Comparison of ENCODE assay signal across 16 cellular contexts in the genomic region with DNA sequence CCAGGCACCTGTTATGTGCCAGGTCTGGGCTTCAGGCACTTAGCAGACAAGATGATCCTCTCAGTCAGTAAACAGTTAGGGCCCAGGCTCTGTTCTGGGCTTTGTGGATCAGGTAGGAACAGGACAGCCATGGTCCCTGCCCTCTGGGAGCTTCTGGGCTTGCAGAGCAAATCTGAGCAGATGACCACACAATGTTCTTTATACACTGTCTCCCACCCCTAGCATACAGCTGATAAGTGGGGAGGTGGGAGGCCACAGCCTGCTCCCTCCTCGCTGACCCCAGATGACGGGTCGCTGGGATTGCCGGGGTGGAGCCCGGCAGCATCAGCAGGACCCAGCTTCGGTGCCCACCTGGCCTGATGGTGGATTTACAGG. TPM values are rescaled to one million over a fixed set of nuclear protein-coding genes. Genes with fewer than 3 reads are reported as not detected.
DNase-seq lines count a peak whose midpoint lies in the region; ATAC-seq, FAIRE-seq and TF ChIP-seq lines count a peak whose summit lies in the region.
"Had no signal": no experiment of that assay in that cellular context is flagged by ENCODE, and none has a peak within 500 bp of the region (broad histone marks: within the 10 kb centered on the region; RNA-seq: fewer than 3 reads in every experiment).

No MANE protein-coding gene starts in this region.

- H3K9me1 ChIP-seq in IMR-90 (ENCODE audit: insufficient read depth, low read length), result peaks cover 13% of the 10 kb centered on the region

- H2BK120ac ChIP-seq in IMR-90 (ENCODE audit: low read depth, low read length), result peak overlapping the region; percentile 91
- H2BK120ac ChIP-seq in mesenchymal stem cell (ENCODE audit: low read depth, low read length), result peak overlapping the region; percentile 50

- H3K79me1 ChIP-seq in IMR-90 (ENCODE audit: low read depth in 1 of 2, low read length in 2 of 2) (no peaks in the 10 kb centered on the region), mesenchymal stem cell (replicated peaks; ENCODE audit: low read length, poor library complexity, severe bottlenecking) (no peaks in the 10 kb centered on the region)

- TF ChIP-seq RAD21 in IMR-90 (IDR thresholded peaks at IDR 0.05; ENCODE audit: low read length), result no peak

- H3K14ac ChIP-seq in IMR-90 (replicated peaks; ENCODE audit: low read depth, low read length) (peak overlapping the region; percentile 58), mesenchymal stem cell (ENCODE audit: low read length in 2 of 2) (no peak overlapping the region)

- POLR2A ChIA-PET in IMR-90 (lab: Charles Lee; ENCODE audit: unreplicated experiment), result no interaction called here

- in situ Hi-C loops in IMR-90 (cut with MboI; ENCODE audit: low sequenced_read_pairs), result no loop called here

- peak overlapping the region; percentile 82 for H3K4ac ChIP-seq in IMR-90 (ENCODE audit: low read depth, low read length)
- peak overlapping the region in 1 of 2 experiments; percentile 41 for H3K4ac ChIP-seq in mesenchymal stem cell (ENCODE audit: low read depth in 1 of 2, low read length in 2 of 2)

- H2BK20ac ChIP-seq in IMR-90 (ENCODE audit: low read depth, low read length), result peak overlapping the region; percentile 85

- H2BK5ac ChIP-seq in IMR-90 (ENCODE audit: low read depth, low read length, poor library complexity, severe bottlenecking) (peak overlapping the region; percentile 48), mesenchymal stem cell (ENCODE audit: low read depth, low read length, poor library complexity, severe bottlenecking) (no peak overlapping the region)

- TF ChIP-seq CTCF in IMR-90 (conservative IDR thresholded peaks at IDR 0.05; ENCODE audit: low read depth, low read length) (no peak), bronchial epithelial cell (IDR thresholded peaks at IDR 0.05; ENCODE audit: insufficient read depth, low read length, severe bottlenecking) (no peak), testis (IDR thresholded peaks at IDR 0.05) (no peak), foreskin fibroblast (IDR thresholded peaks at IDR 0.05; ENCODE audit: low read depth, low read length) (no peak)

- no peak overlapping the region for H3K56ac ChIP-seq in IMR-90 (ENCODE audit: extremely low read depth, insufficient read depth, low read length)

- H3K27ac ChIP-seq in IMR-90 (ENCODE audit: insufficient read depth, low read length), result no peak overlapping the region
- H3K27ac ChIP-seq in mesenchymal stem cell (ENCODE audit: low read length, poor library complexity, severe bottlenecking), result no peak overlapping the region
- H3K27ac ChIP-seq in testis, result no peak overlapping the region
- no peak overlapping the region for H3K27ac ChIP-seq in caudate nucleus (ENCODE audit: low read depth, low read length)
- H3K27ac ChIP-seq: prostate gland, vagina had no signal

- H4K8ac ChIP-seq in IMR-90 (ENCODE audit: low read depth in 2 of 2, low read length in 2 of 2) (peak overlapping the region in 1 of 2 experiments; percentile 10; a peak in 1 of 4 replicates), mesenchymal stem cell (ENCODE audit: low read length) (peak overlapping the region; percentile 52)

- DNase-seq in IMR-90 (no peak), bronchial epithelial cell (ENCODE audit: low read depth) (no peak), mesenchymal stem cell (no peak), testis (peak; percentile 6), caudate nucleus (lab: John Stamatoyannopoulos, UW) (no peak), foreskin fibroblast (no peak), NCI-H2171 treated with DMSO at 0.1 percent for 48 hours (lab: John Stamatoyannopoulos, UW) (no peak)
- DNase-seq: DMS53, MM.1S, NCI-H2081 treated with DMSO at 0.1 percent for 48 hours, NCI-H774 had no signal

- dilution Hi-C loops in IMR-90 (cut with HindIII; ENCODE audit: low sequenced_read_pairs, unreplicated experiment), result no loop called here

- BruUV-seq in IMR-90 (replicated peaks; lab: Mats Ljungman, UMichigan), result no TSS peak

- peak overlapping the region; percentile 7 for H2AK9ac ChIP-seq in IMR-90 (replicated peaks; ENCODE audit: low read depth, low read length, poor library complexity)

- no peaks in the 10 kb centered on the region for H3K36me3 ChIP-seq in IMR-90 (ENCODE audit: control insufficient read depth, insufficient read depth, low read length)
- H3K36me3 ChIP-seq in bronchial epithelial cell (ENCODE audit: control insufficient read depth, insufficient read depth, low read length), result no peaks in the 10 kb centered on the region
- H3K36me3 ChIP-seq in mesenchymal stem cell (ENCODE audit: control insufficient read depth in 1 of 2, insufficient read depth in 2 of 2, low read depth in 1 of 2, low read length in 2 of 2), result no peaks in the 10 kb centered on the region
- H3K36me3 ChIP-seq in testis (ENCODE audit: low read depth, missing control alignments), result no peaks in the 10 kb centered on the region
- H3K36me3 ChIP-seq: prostate gland, vagina had no signal

- CTCF ChIA-PET in IMR-90 (lab: Yijun Ruan, JAX), result interaction anchor here (1.0 to 2.5 kb wide), 2 partner anchors 12 to 52 kb away, joined by 3 to 15 read pairs; no protein-coding TSS in a partner anchor

- H4K5ac ChIP-seq in IMR-90 (ENCODE audit: low read depth, low read length), result no peak overlapping the region

- no peaks in the 10 kb centered on the region for H4K20me1 ChIP-seq in IMR-90 (ENCODE audit: insufficient read depth, low read length)

- H3K9ac ChIP-seq in IMR-90 (ENCODE audit: low read depth, low read length) (no peak overlapping the region), mesenchymal stem cell (ENCODE audit: low read length) (no peak overlapping the region)

- H4K91ac ChIP-seq in IMR-90 (ENCODE audit: insufficient read depth, low read depth, low read length) (peak overlapping the region; percentile 62; the same call in 1 of the 2 replicates), mesenchymal stem cell (ENCODE audit: low read length) (peak overlapping the region; percentile 54)

- ATAC-seq in IMR-90 (ENCODE audit: low read depth), result no peak

- no CpG with 5 or more reads among the region's 6 CpGs for WGBS in IMR-90 (ENCODE audit: extremely low coverage in 2 of 2, insufficient read length in 1 of 2), 2 experiments
- WGBS in mesenchymal stem cell, result 94% methylated on average over 4 of the region's 6 CpGs
- 73 to 84% methylated on average over 6 of the region's 6 CpGs for WGBS in testis, 2 donors

- TF ChIP-seq POLR2A in IMR-90 (IDR thresholded peaks at IDR 0.05; ENCODE audit: low read depth, low read length) (no peak), testis (IDR thresholded peaks at IDR 0.05) (no peak)

- H3K4me2 ChIP-seq in IMR-90 (ENCODE audit: low read depth, low read length) (no peak overlapping the region), mesenchymal stem cell (ENCODE audit: low read length, poor library complexity, severe bottlenecking) (no peak overlapping the region)

- H2BK12ac ChIP-seq in mesenchymal stem cell (ENCODE audit: low read length in 2 of 2), result peak overlapping the region; percentile 24 to 67

- H3K4me1 ChIP-seq in IMR-90 (ENCODE audit: control insufficient read depth, insufficient read depth, low read length) (peaks cover 6% of the 10 kb centered on the region), mesenchymal stem cell (ENCODE audit: control insufficient read depth, insufficient read depth, low read depth, low read length) (peaks cover 6% of the 10 kb centered on the region), testis (no peaks in the 10 kb centered on the region)
- H3K4me1 ChIP-seq: prostate gland, vagina had no signal

- H2AK5ac ChIP-seq in IMR-90 (ENCODE audit: low read depth, low read length) (peak overlapping the region; percentile 36), mesenchymal stem cell (ENCODE audit: low read length, severe bottlenecking) (no peak overlapping the region)

- intact Hi-C loops in IMR-90 (cut with micrococcal nuclease) (no loop called here), testis (cut with DNase I; ENCODE audit: low total_unique reads) (no loop called here)

- H2AFZ ChIP-seq in IMR-90 (replicated peaks; ENCODE audit: low read length, poor library complexity) (peak overlapping the region; percentile 86), mesenchymal stem cell (ENCODE audit: low read depth, low read length) (no peak overlapping the region)

- H3K27me3 ChIP-seq in IMR-90 (ENCODE audit: control insufficient read depth, insufficient read depth, low read length) (no peaks in the 10 kb centered on the region), bronchial epithelial cell (ENCODE audit: control insufficient read depth, insufficient read depth, low read length) (no peaks in the 10 kb centered on the region), mesenchymal stem cell (ENCODE audit: control insufficient read depth in 1 of 2, insufficient read depth in 1 of 2, low read length in 2 of 2) (no peaks in the 10 kb centered on the region), testis (no peaks in the 10 kb centered on the region)
- H3K27me3 ChIP-seq: vagina had no signal

- H3K9me3 ChIP-seq in IMR-90 (ENCODE audit: control insufficient read depth, insufficient read depth, low read length) (no peaks in the 10 kb centered on the region), mesenchymal stem cell (ENCODE audit: control insufficient read depth, low read length) (no peaks in the 10 kb centered on the region), testis (no peaks in the 10 kb centered on the region)
- H3K9me3 ChIP-seq: prostate gland, vagina had no signal

- H3K23ac ChIP-seq in IMR-90 (ENCODE audit: low read depth, low read length) (no peak overlapping the region), mesenchymal stem cell (ENCODE audit: low read length in 2 of 2) (no peak overlapping the region)

- FAIRE-seq in bronchial epithelial cell (lab: Jason Lieb, UNC), result peak; percentile 66
- FAIRE-seq: endometrium, HepG2, keratinocyte had no signal

- H3K4me3 ChIP-seq in IMR-90 (ENCODE audit: insufficient read depth, low read depth, low read length), result no peak overlapping the region
- no peak overlapping the region for H3K4me3 ChIP-seq in bronchial epithelial cell (ENCODE audit: low read depth, low read length)
- H3K4me3 ChIP-seq in mesenchymal stem cell (ENCODE audit: insufficient read depth in 1 of 2, low read depth in 1 of 2, low read length in 2 of 2), result no peak overlapping the region
- H3K4me3 ChIP-seq in testis, result no peak overlapping the region
- H3K4me3 ChIP-seq in foreskin fibroblast (ENCODE audit: low read depth in 1 of 2, low read length in 2 of 2), result no peak overlapping the region
- H3K4me3 ChIP-seq: prostate gland, vagina had no signal

- H2BK15ac ChIP-seq in IMR-90 (ENCODE audit: low read depth, low read length) (peak overlapping the region; percentile 23; the same call in 1 of the 3 replicates), mesenchymal stem cell (ENCODE audit: low read depth, poor library complexity, severe bottlenecking) (peak overlapping the region; percentile 26)

- H3K18ac ChIP-seq in IMR-90 (ENCODE audit: low read depth, low read length) (peak overlapping the region; percentile 9; the same call in 1 of the 2 replicates), mesenchymal stem cell (ENCODE audit: low read depth in 1 of 2, low read length in 2 of 2) (peak overlapping the region; percentile 16 to 41)

RNA-seq across cellular contexts. Expression of a gene that starts 53.1 kb away (rescaled TPM):
- total RNA-seq in IMR-90 (2012; rRNA removed), result 2.2 and 2.5 TPM in 2 replicates
- polyA plus RNA-seq in IMR-90 (2012; rRNA removed), result 11.1 and 11.6 TPM in 2 replicates
- polyA plus RNA-seq in IMR-90 (2012; cell fraction: cytosol; rRNA removed), result 8.9 and 13.9 TPM in 2 replicates
- polyA plus RNA-seq in IMR-90 (2012; cell fraction: nucleus; rRNA removed; ENCODE audit: low replicate concordance), result 10.8 and 19.9 TPM in 2 replicates
- 2.9 and 3.5 TPM in 2 replicates for total RNA-seq in bronchial epithelial cell
- polyA plus RNA-seq in mesenchymal stem cell (2013, experiment 1 of 2), result 19.4 TPM
- polyA plus RNA-seq in mesenchymal stem cell (2013, experiment 2 of 2), result 19.3 TPM
- 10 to 100 TPM; 49.8 to 56.2 TPM for total RNA-seq in testis
- 25.9 TPM for polyA plus RNA-seq in testis (ENCODE audit: insufficient read depth, low read depth, low replicate concordance)

Comparison
In these comparisons a context has a peak if more than half of its experiments do, and no peak if none do; other contexts are left out.
1. RNA of a gene that starts 53.1 kb away (total RNA-seq): 49.8 to 56.2 TPM in testis; 2.9 to 3.5 TPM in bronchial epithelial cell and 2.2 to 2.5 TPM in IMR-90; every median in the first group is over 10 times any median in the second.